In the genomic region with DNA sequence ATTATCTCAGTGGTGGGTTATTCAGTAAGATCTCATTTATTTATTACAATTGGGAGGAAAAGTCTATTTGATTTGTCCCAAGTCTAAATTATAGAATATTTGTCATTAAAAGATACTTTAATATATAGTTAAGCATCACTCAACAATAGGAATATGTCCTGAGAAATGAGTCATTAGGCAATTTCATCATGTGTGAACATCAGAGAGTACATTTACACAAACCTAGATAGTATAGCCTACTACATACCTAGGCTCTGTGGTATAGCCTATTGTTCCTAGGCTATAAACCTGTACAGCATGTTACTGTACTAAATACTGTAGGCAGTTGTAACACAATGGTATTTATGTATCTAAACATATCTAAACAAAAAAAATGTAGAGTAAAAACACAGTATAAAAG, we compare ENCODE assay signal across 35 cellular contexts.
"Had no signal": no experiment of that assay in that cellular context is flagged by ENCODE, and none has a peak within 500 bp of the region (broad histone marks: within the 10 kb centered on the region; RNA-seq: fewer than 3 reads in every experiment).

No MANE protein-coding gene starts in this region.

- H3K27me3 ChIP-seq: brain microvascular endothelial cell, cardiac muscle cell, colonic mucosa, esophagus muscularis mucosa, gastrocnemius medialis, heart left ventricle, hepatocyte had no signal

- H3K4me2 ChIP-seq: hepatocyte had no signal

- H3K36me3 ChIP-seq: brain microvascular endothelial cell, cardiac muscle cell, colonic mucosa, esophagus muscularis mucosa, gastrocnemius medialis, heart left ventricle, WERI-Rb-1 had no signal

- ATAC-seq: activated CD4-positive, CD25-positive, alpha-beta regulatory T cell treated with anti-CD3 and anti-CD28 coated beads, Interleukin-2, amount 50 U/mL, for 24 hours; activated CD8-positive, alpha-beta T cell treated with anti-CD3 and anti-CD28 coated beads for 36 hours; activated T-cell treated with anti-CD3 and anti-CD28 coated beads, Interleukin-2, amount 50 U/mL, for 4 hours; activated T-helper 17 cell treated with anti-CD3 and anti-CD28 coated beads, Interleukin-2, amount 50 U/mL, for 72 hours; gastrocnemius medialis; heart left ventricle; T-helper 17 cell had no signal

- H2AFZ ChIP-seq: hepatocyte had no signal

- H3K4me3 ChIP-seq: cardiac muscle cell, colonic mucosa, esophagus muscularis mucosa, gastrocnemius medialis, heart left ventricle, hepatocyte had no signal

- H3K4me1 ChIP-seq: colonic mucosa had no signal

- H3K27ac Mint-ChIP-seq: activated B cell treated with CpG ODN at 0.5 μM for 24 hours; activated CD8-positive, alpha-beta T cell treated with anti-CD3 and anti-CD28 coated beads for 36 hours; activated naive CD8-positive, alpha-beta T cell; activated T-helper 17 cell treated with anti-CD3 and anti-CD28 coated beads, Interleukin-2, amount 50 U/mL, for 72 hours; T-helper 17 cell; T-helper 2 cell treated with Interferon-gamma antibody and Interleukin-4, amounts not matched to agents 5 μg/mL and 100 μg/mL, for 36 hours had no signal

- H3K9me3 ChIP-seq: colonic mucosa, esophagus muscularis mucosa, gastrocnemius medialis had no signal

- H3K27me3 Mint-ChIP-seq: activated B cell treated with CpG ODN at 0.5 μM for 24 hours; activated CD8-positive, alpha-beta T cell treated with anti-CD3 and anti-CD28 coated beads for 36 hours; activated naive CD8-positive, alpha-beta T cell; activated T-helper 17 cell treated with anti-CD3 and anti-CD28 coated beads, Interleukin-2, amount 50 U/mL, for 72 hours had no signal

- H3K9me3 Mint-ChIP-seq: activated T-cell treated with anti-CD3 and anti-CD28 coated beads, Interleukin-2, amount 50 U/mL, for 4 hours had no signal

- H3K4me1 Mint-ChIP-seq: T-helper 17 cell had no signal

- H3K79me2 ChIP-seq: hepatocyte had no signal

- FAIRE-seq: astrocyte, endothelial cell of umbilical vein had no signal

- H3K27ac ChIP-seq: brain microvascular endothelial cell, cardiac muscle cell, colonic mucosa, esophagus muscularis mucosa, gastrocnemius medialis, heart left ventricle, hepatocyte, WERI-Rb-1 had no signal

- DNase-seq: activated B cell treated with CpG ODN at 0.5 μM for 24 hours; activated CD4-positive, alpha-beta T cell treated with anti-CD3 and anti-CD28 coated beads for 48 hours; activated CD4-positive, alpha-beta T cell treated with anti-CD3 and anti-CD28 coated beads, Interleukin-2, amount 50 U/mL, for 1 hour; activated CD4-positive, alpha-beta T cell treated with anti-CD3 and anti-CD28 coated beads, Interleukin-2, amount 50 U/mL, for 48 hours; activated CD8-positive, alpha-beta memory T cell treated with anti-CD3 and anti-CD28 coated beads for 24 hours; activated CD8-positive, alpha-beta T cell treated with anti-CD3 and anti-CD28 coated beads for 36 hours; activated effector memory CD4-positive, alpha-beta T cell treated with Interleukin-2 at 50 U/mL for 16 hours; activated gamma-delta T cell treated with Interleukin-2 at 50 U/mL for 16 hours; activated naive CD4-positive, alpha-beta T cell treated with anti-CD3 and anti-CD28 coated beads, Interleukin-2, amount 50 U/mL, for 16 hours; activated naive CD4-positive, alpha-beta T cell treated with Interleukin-2 at 50 U/mL for 16 hours; activated T-cell treated with anti-CD3 and anti-CD28 coated beads, Interleukin-2, amount 50 U/mL, for 4 hours; amniotic stem cell; anterior cingulate cortex; brain microvascular endothelial cell; central memory CD4-positive, alpha-beta T cell; cerebellar nuclear complex; colonic mucosa; effector CD8-positive, alpha-beta T cell; erythroblast; gastrocnemius medialis; glutamatergic neuron; heart left ventricle; T-helper 1 cell; T-helper 17 cell; T1000; WERI-Rb-1 had no signal

- H3K4me3 Mint-ChIP-seq: activated B cell treated with CpG ODN at 0.5 μM for 24 hours; activated CD8-positive, alpha-beta T cell treated with anti-CD3 and anti-CD28 coated beads for 36 hours; activated naive CD8-positive, alpha-beta T cell; activated T-cell treated with anti-CD3 and anti-CD28 coated beads, Interleukin-2, amount 50 U/mL, for 4 hours; activated T-helper 17 cell treated with anti-CD3 and anti-CD28 coated beads, Interleukin-2, amount 50 U/mL, for 72 hours; T-helper 17 cell; T-helper 2 cell treated with Interferon-gamma antibody and Interleukin-4, amounts not matched to agents 5 μg/mL and 100 μg/mL, for 36 hours had no signal
